ENCODE assay signal across 17 cellular contexts in the genomic region with DNA sequence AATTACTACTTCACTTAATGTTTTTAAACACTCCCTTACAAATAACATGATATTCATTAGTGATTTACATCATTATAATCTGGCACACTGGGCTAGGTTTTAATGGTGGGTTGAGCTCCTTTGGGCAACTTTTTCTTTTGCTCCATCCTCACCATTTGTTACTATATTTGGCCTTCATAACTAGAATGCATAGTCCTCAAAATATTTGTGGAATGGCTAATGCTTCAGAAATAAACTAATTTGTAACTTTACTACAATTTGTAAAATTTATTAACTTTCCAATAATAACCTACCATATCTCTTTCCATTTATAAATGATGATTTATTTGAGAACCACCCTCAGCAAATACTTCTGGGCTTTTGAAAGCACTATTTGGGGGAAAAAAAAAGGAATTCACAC.
DNase-seq lines count a peak whose midpoint lies in the region; ATAC-seq and TF ChIP-seq lines count a peak whose summit lies in the region.
"Had no signal": no experiment of that assay in that cellular context is flagged by ENCODE, and none has a peak within 500 bp of the region (broad histone marks: within the 10 kb centered on the region; RNA-seq: fewer than 3 reads in every experiment).

No MANE protein-coding gene starts in this region.

- H3K4me1 ChIP-seq in GM23248 (ENCODE audit: insufficient read depth) (peaks cover 34% of the 10 kb centered on the region), skeletal muscle satellite cell (ENCODE audit: control insufficient read depth, insufficient read depth, low read length) (peaks cover 16% of the 10 kb centered on the region)

- no peak for DNase-seq in GM23248
- DNase-seq in SK-N-MC (ENCODE audit: low read depth, low spot score) = no peak
- no peak for DNase-seq in endothelial cell (ENCODE audit: low spot score)
- DNase-seq in cerebellar nuclear complex (lab: John Stamatoyannopoulos, UW) = no peak
- DNase-seq in globus pallidus (ENCODE audit: low spot score) = no peak
- DNase-seq in activated T-cell treated with anti-CD3 and anti-CD28 coated beads, Interleukin-2, amount 50 U/mL, for 48 hours = no peak
- DNase-seq: BE2C; CD4-positive, alpha-beta memory T cell; KBM-7; NCI-H1092; NCI-H345; NCI-H526 treated with DMSO at 0.1 percent for 48 hours; OCI-M1 had no signal

- no peak overlapping the region for H2AFZ ChIP-seq in GM23248

- H3K4me2 ChIP-seq in GM23248 (ENCODE audit: unreplicated experiment) (peak overlapping the region; percentile 32), skeletal muscle satellite cell (ENCODE audit: low read length) (no peak overlapping the region)

- peak overlapping the region; percentile 25 for H3K27ac ChIP-seq in GM23248
- H3K27ac ChIP-seq in SK-N-MC = peak overlapping the region; percentile 56
- H3K27ac ChIP-seq: RWPE1 had no signal

- H3K9me2 ChIP-seq in GM23248 (ENCODE audit: insufficient read depth) = no peaks in the 10 kb centered on the region

- H3K9me3 ChIP-seq in GM23248 (ENCODE audit: low read depth) (no peaks in the 10 kb centered on the region), SK-N-MC (ENCODE audit: low read depth, low read length) (no peaks in the 10 kb centered on the region), skeletal muscle satellite cell (replicated peaks; ENCODE audit: low read length) (no peaks in the 10 kb centered on the region)
- H3K9me3 ChIP-seq: BE2C, HAP-1 had no signal

- peaks cover 12% of the 10 kb centered on the region for H3K4me1 Mint-ChIP-seq in endothelial cell (ENCODE audit: unreplicated experiment)

- peaks cover 70% of the 10 kb centered on the region for H3K79me2 ChIP-seq in GM23248 (ENCODE audit: insufficient read depth)

- H3K36me3 ChIP-seq in GM23248 (ENCODE audit: low read depth) (no peaks in the 10 kb centered on the region), SK-N-MC (ENCODE audit: insufficient read depth, low read length) (no peaks in the 10 kb centered on the region), skeletal muscle satellite cell (ENCODE audit: insufficient read depth, low read length) (no peaks in the 10 kb centered on the region)
- H3K36me3 ChIP-seq: BE2C, HAP-1 had no signal

- H3K27ac Mint-ChIP-seq in endothelial cell (ENCODE audit: unreplicated experiment) = peak overlapping the region; percentile 30
- H3K27ac Mint-ChIP-seq: CD4-positive, alpha-beta memory T cell had no signal

- peaks cover 5% of the 10 kb centered on the region; the same call in 1 of the 2 replicates for H4K20me1 ChIP-seq in GM23248 (ENCODE audit: insufficient read depth)

- in situ Hi-C loops in GM23248 (cut with MboI) = no loop called here

- no peaks in the 10 kb centered on the region for H3K36me3 Mint-ChIP-seq in endothelial cell (ENCODE audit: low read depth, unreplicated experiment)
- H3K36me3 Mint-ChIP-seq: CD4-positive, alpha-beta memory T cell had no signal

- H3K27me3 Mint-ChIP-seq in endothelial cell (ENCODE audit: unreplicated experiment) = no peaks in the 10 kb centered on the region
- H3K27me3 Mint-ChIP-seq: CD4-positive, alpha-beta memory T cell had no signal

- ATAC-seq in HG03039 (IDR thresholded peaks at IDR 0.05; ENCODE audit: unreplicated experiment) = no peak

- no peak overlapping the region for H3K4me3 Mint-ChIP-seq in endothelial cell (ENCODE audit: unreplicated experiment)
- H3K4me3 Mint-ChIP-seq: CD4-positive, alpha-beta memory T cell had no signal

- no peak for TF ChIP-seq CTCF in endothelial cell (IDR thresholded peaks at IDR 0.05; ENCODE audit: unreplicated experiment)

- peaks cover 17% of the 10 kb centered on the region for H3F3A ChIP-seq in GM23248 (ENCODE audit: insufficient read depth)

- no peaks in the 10 kb centered on the region for H3K9me3 Mint-ChIP-seq in endothelial cell (ENCODE audit: unreplicated experiment)

- H3K27me3 ChIP-seq in GM23248 (replicated peaks; ENCODE audit: insufficient read depth) = no peaks in the 10 kb centered on the region
- H3K27me3 ChIP-seq in skeletal muscle satellite cell (ENCODE audit: control insufficient read depth, insufficient read depth, low read length) = no peaks in the 10 kb centered on the region
- H3K27me3 ChIP-seq: BE2C had no signal

- H3K9ac ChIP-seq in GM23248 (no peak overlapping the region), SK-N-MC (ENCODE audit: insufficient read length) (no peak overlapping the region), skeletal muscle satellite cell (ENCODE audit: low read depth, low read length) (peak overlapping the region; percentile 28)

- H3K4me3 ChIP-seq in GM23248 (0 out of 2 replicates have a peak overlapping the region, but pooled peaks have one; percentile 11), SK-N-MC (no peak overlapping the region), skeletal muscle satellite cell (ENCODE audit: low read length) (no peak overlapping the region)
- H3K4me3 ChIP-seq: HAP-1 had no signal
